In the genomic region with DNA sequence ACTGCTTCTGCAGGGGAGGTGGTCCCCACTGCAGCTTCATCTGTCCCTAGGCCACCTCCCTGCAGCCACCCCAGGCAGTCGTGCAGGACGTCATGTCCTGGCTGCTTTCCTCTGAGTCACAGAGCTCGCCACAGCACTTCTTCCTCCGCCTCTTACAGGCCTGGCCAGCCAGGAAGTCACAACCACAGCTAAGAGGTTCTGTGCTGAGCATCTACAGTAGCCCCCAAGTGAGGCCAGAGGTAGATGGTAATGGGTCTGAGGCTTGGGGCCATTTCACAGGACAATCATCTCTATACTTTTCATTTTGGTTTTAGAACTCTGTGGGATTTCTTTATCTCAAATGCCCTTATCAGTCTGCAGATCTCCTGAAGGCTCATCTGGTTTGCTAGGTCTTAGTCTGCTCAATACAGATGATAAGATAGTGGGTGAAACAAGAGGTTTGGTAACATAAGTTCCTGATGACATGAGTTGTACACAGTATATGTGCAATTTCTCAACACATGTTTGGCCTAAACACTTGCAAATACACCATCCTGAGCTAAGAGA, we compare ENCODE assay signal across 1 cellular context.
TF ChIP-seq lines count a peak whose summit lies in the region.

No MANE protein-coding gene starts in this region.

TF ChIP-seq in WTC11, 78 proteins besides CTCF, POLR2A, EP300 and RAD21 (continued from another document):
- TF ChIP-seq AR (CRISPR knock-in tag; IDR thresholded peaks at IDR 0.05) (no peak), ELF4 (CRISPR knock-in tag; IDR thresholded peaks at IDR 0.05; ENCODE audit: low read depth) (no peak)
- TF ChIP-seq, protein P1, sequence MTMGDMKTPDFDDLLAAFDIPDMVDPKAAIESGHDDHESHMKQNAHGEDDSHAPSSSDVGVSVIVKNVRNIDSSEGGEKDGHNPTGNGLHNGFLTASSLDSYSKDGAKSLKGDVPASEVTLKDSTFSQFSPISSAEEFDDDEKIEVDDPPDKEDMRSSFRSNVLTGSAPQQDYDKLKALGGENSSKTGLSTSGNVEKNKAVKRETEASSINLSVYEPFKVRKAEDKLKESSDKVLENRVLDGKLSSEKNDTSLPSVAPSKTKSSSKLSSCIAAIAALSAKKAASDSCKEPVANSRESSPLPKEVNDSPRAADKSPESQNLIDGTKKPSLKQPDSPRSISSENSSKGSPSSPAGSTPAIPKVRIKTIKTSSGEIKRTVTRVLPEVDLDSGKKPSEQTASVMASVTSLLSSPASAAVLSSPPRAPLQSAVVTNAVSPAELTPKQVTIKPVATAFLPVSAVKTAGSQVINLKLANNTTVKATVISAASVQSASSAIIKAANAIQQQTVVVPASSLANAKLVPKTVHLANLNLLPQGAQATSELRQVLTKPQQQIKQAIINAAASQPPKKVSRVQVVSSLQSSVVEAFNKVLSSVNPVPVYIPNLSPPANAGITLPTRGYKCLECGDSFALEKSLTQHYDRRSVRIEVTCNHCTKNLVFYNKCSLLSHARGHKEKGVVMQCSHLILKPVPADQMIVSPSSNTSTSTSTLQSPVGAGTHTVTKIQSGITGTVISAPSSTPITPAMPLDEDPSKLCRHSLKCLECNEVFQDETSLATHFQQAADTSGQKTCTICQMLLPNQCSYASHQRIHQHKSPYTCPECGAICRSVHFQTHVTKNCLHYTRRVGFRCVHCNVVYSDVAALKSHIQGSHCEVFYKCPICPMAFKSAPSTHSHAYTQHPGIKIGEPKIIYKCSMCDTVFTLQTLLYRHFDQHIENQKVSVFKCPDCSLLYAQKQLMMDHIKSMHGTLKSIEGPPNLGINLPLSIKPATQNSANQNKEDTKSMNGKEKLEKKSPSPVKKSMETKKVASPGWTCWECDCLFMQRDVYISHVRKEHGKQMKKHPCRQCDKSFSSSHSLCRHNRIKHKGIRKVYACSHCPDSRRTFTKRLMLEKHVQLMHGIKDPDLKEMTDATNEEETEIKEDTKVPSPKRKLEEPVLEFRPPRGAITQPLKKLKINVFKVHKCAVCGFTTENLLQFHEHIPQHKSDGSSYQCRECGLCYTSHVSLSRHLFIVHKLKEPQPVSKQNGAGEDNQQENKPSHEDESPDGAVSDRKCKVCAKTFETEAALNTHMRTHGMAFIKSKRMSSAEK (CRISPR knock-in tag; IDR thresholded peaks at IDR 0.05; ENCODE audit: borderline replicate concordance): no peak
